8 cellular contexts compared by ENCODE assay signal in the genomic region with DNA sequence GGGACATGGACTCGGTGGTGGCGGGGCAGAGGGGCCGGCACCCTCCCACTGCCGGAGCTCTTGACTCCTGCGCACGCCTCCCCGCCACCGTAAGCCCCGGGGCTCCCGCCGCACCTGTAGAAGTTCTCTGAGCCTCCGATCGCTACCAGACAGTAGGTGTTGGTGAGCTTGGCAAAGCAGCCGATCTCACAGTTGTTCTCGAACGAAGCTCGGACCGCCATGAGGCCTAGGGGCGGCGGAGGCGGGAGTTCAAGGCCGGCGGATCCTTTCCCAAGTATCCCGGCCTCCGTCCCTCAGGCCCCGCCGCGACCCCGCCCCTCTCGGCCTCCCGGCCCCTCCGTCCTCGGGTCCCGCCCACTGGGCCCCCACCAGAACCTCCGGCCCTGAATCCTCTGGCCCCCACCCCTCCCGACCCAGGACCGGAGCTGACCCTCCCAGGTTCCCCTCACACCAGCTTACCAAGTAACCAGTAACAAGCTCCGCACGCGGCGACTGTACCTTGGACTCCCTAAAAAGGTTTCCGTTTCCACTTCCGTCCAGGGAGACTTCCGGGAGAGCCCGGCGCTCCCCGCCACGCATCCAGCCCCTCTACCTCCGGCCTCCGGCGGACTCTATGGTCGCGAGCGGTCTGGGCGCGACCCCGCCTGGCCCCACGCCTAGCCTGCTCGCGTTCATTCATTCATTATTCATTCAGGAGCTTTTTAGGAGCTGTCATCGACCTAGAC. TPM values are rescaled to one million over a fixed set of nuclear protein-coding genes. Genes with fewer than 3 reads are reported as not detected.
A peak's percentile ranks its signal among the peaks of the same experiment; 100 is the strongest.
DNase-seq lines count a peak whose midpoint lies in the region; ATAC-seq lines count a peak whose summit lies in the region.

A gene (minus strand): TSS at position 506 of the 725 bp plus-strand sequence. CDS start 285 bp downstream, at position 221.

- H3K27me3 Mint-ChIP-seq in activated CD4-positive, alpha-beta T cell treated with anti-CD3 and anti-CD28 coated beads, Interleukin-2, amount 10 ng/mL, durations not matched to agents 24 days and 14 days, result no peaks in the 10 kb centered on the region
- H3K27me3 Mint-ChIP-seq in dendritic cell treated with granulocyte-macrophage colony-stimulating factor and Interleukin-4, amounts not matched to agents 40 ng/mL and 50 ng/mL, for 4 days, result peaks cover 3% of the 10 kb centered on the region

- H3K27ac Mint-ChIP-seq in activated CD4-positive, alpha-beta T cell treated with anti-CD3 and anti-CD28 coated beads, Interleukin-2, amount 10 ng/mL, durations not matched to agents 24 days and 14 days, result peak within 1 kb of the TSS; percentile 95
- H3K27ac Mint-ChIP-seq in dendritic cell treated with granulocyte-macrophage colony-stimulating factor and Interleukin-4, amounts not matched to agents 40 ng/mL and 50 ng/mL, for 4 days, result peak within 1 kb of the TSS; percentile 82

- H3K27ac ChIP-seq in ACC112 (ENCODE audit: low read depth, low read length), result peak within 1 kb of the TSS; percentile 82

- peak within 1 kb of the TSS; percentile 90 for H3K4me3 Mint-ChIP-seq in activated CD4-positive, alpha-beta T cell treated with anti-CD3 and anti-CD28 coated beads, Interleukin-2, amount 10 ng/mL, durations not matched to agents 24 days and 14 days
- H3K4me3 Mint-ChIP-seq in dendritic cell treated with granulocyte-macrophage colony-stimulating factor and Interleukin-4, amounts not matched to agents 40 ng/mL and 50 ng/mL, for 4 days, result peak within 1 kb of the TSS; percentile 74

- H3K9me3 Mint-ChIP-seq in activated CD4-positive, alpha-beta T cell treated with anti-CD3 and anti-CD28 coated beads, Interleukin-2, amount 10 ng/mL, durations not matched to agents 24 days and 14 days, result no peaks in the 10 kb centered on the region
- no peaks in the 10 kb centered on the region for H3K9me3 Mint-ChIP-seq in dendritic cell treated with granulocyte-macrophage colony-stimulating factor and Interleukin-4, amounts not matched to agents 40 ng/mL and 50 ng/mL, for 4 days

- H3K4me1 ChIP-seq in ACC112 (ENCODE audit: control insufficient read depth, insufficient read depth, low read length, unreplicated experiment), result peaks cover 11% of the 10 kb centered on the region

- H3K79me2 ChIP-seq in ACC112 (ENCODE audit: control insufficient read depth, insufficient read depth, low read length, unreplicated experiment), result peaks cover 41% of the 10 kb centered on the region

- H3K4me1 Mint-ChIP-seq in activated CD4-positive, alpha-beta T cell treated with anti-CD3 and anti-CD28 coated beads, Interleukin-2, amount 10 ng/mL, durations not matched to agents 24 days and 14 days, result peaks cover 27% of the 10 kb centered on the region
- peaks cover 31% of the 10 kb centered on the region for H3K4me1 Mint-ChIP-seq in dendritic cell treated with granulocyte-macrophage colony-stimulating factor and Interleukin-4, amounts not matched to agents 40 ng/mL and 50 ng/mL, for 4 days (ENCODE audit: low read depth)

- ATAC-seq in GM18868 (IDR thresholded peaks at IDR 0.05; ENCODE audit: unreplicated experiment) (peak; percentile 83), HG03280 (IDR thresholded peaks at IDR 0.05; ENCODE audit: unreplicated experiment) (peak; percentile 69), left lobe of liver (peak; percentile 83)

- peaks cover 36% of the 10 kb centered on the region for H3K36me3 Mint-ChIP-seq in activated CD4-positive, alpha-beta T cell treated with anti-CD3 and anti-CD28 coated beads, Interleukin-2, amount 10 ng/mL, durations not matched to agents 24 days and 14 days (ENCODE audit: low read depth)
- peaks cover 50% of the 10 kb centered on the region for H3K36me3 Mint-ChIP-seq in dendritic cell treated with granulocyte-macrophage colony-stimulating factor and Interleukin-4, amounts not matched to agents 40 ng/mL and 50 ng/mL, for 4 days (ENCODE audit: low read depth)

- DNase-seq in NCI-H526 (lab: John Stamatoyannopoulos, UW), result peak; percentile 80 to 96
- DNase-seq in activated CD4-positive, alpha-beta T cell treated with anti-CD3 and anti-CD28 coated beads, Interleukin-2, amount 10 ng/mL, durations not matched to agents 24 days and 14 days, result peak; percentile 94
- peak; percentile 88 for DNase-seq in left lobe of liver (ENCODE audit: low spot score)
- DNase-seq in stimulated activated CD4-positive, alpha-beta T cell treated with anti-CD3 and anti-CD28 coated beads, Interleukin-2, amount 100 ng/mL, for 4 hours (ENCODE audit: low read depth), result peak; percentile 60

- H3K27me3 ChIP-seq in ACC112 (ENCODE audit: insufficient read depth, low read length), result no peaks in the 10 kb centered on the region

- H3K4me3 ChIP-seq in ACC112 (ENCODE audit: low read depth, low read length), result peak within 1 kb of the TSS; percentile 87

- intact Hi-C loops in activated CD4-positive, alpha-beta T cell treated with anti-CD3 and anti-CD28 coated beads, Interleukin-2, amount 10 ng/mL, durations not matched to agents 24 days and 14 days (cut with micrococcal nuclease), result loop anchor here (1.0 to 2.0 kb wide), 2 partner anchors 20 to 137 kb away; a partner anchor contains a TSS
- intact Hi-C loops in dendritic cell treated with granulocyte-macrophage colony-stimulating factor and Interleukin-4, amounts not matched to agents 40 ng/mL and 50 ng/mL, for 4 days (cut with micrococcal nuclease), result no loop called here

- H3K36me3 ChIP-seq in ACC112 (ENCODE audit: insufficient read depth, low read length), result peaks cover 19% of the 10 kb centered on the region

- peak within 1 kb of the TSS; percentile 95 for H2AFZ ChIP-seq in ACC112 (ENCODE audit: low read length, unreplicated experiment)

RNA-seq across cellular contexts. Expression of the gene that starts here (rescaled TPM):
- 211 and 216 TPM in 2 replicates for total RNA-seq in activated CD4-positive, alpha-beta T cell treated with anti-CD3 and anti-CD28 coated beads, Interleukin-2, amount 10 ng/mL, durations not matched to agents 24 days and 14 days
- total RNA-seq in left lobe of liver, result 80.2 TPM

Comparison
In these comparisons a context has a peak if more than half of its experiments do, and no peak if none do; other contexts are left out.
1. Peak in every context shown above with its lines: DNase-seq, ATAC-seq, H3K4me3 ChIP-seq and H3K27ac ChIP-seq.